Comparison of ENCODE assay signal across 8 cellular contexts in the genomic region with DNA sequence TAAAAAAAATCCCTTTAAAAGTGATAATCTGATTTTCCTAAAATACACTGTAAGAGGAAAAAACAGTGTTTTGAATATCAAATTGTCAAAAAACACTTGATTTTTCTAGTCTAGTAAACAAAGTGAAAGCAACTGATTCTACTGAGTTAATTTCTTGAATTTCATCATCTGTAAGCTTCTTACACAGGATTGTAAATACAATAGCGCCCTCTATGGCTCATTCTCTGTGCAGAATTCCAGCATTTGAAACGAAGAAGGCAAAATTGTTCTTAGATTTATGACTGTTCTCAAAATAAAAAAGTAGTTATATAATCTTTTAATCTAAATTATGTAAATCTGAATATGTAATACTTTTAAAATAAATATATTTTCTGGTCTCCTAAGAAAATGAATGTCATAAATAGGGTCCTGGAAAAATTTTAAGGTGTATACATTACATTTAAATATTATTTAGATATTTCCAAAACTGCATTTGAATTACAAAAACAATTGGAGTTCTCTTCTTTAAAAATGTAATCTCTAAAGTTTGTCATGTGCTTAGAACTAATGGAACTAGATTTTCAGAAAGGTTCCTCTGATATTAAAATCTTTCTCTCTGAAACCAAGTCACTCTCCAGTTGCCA.
DNase-seq lines count a peak whose midpoint lies in the region; ATAC-seq and TF ChIP-seq lines count a peak whose summit lies in the region.

No MANE protein-coding gene starts in this region.

- peak; percentile 37 for ATAC-seq in foreskin keratinocyte

- H3K27me3 ChIP-seq in foreskin keratinocyte = no peaks in the 10 kb centered on the region

- H3K4me1 ChIP-seq in foreskin keratinocyte = no peaks in the 10 kb centered on the region

- TF ChIP-seq CTCF in HFF-Myc (IDR thresholded peaks at IDR 0.05; ENCODE audit: low read depth, low read length, missing control alignments) (peak; percentile 63), foreskin keratinocyte (conservative IDR thresholded peaks at IDR 0.05) (peak; percentile 93)

- H3K4me3 ChIP-seq in HFF-Myc (replicated peaks; ENCODE audit: low read depth, low read length) (no peak overlapping the region), skeletal muscle cell (ENCODE audit: low read depth, low read length) (no peak overlapping the region)

- no peak overlapping the region for H3K27ac ChIP-seq in foreskin keratinocyte

- DNase-seq in ELR (ENCODE audit: low read depth) = peak; percentile 84
- DNase-seq in HFF-Myc (ENCODE audit: extremely low read depth, low read depth) = peak; percentile 41
- DNase-seq in NCI-H187 treated with DMSO at 0.1 percent for 48 hours (lab: John Stamatoyannopoulos, UW) = peak; percentile 28
- DNase-seq in SW480 (ENCODE audit: low spot score) = peak; percentile 58
- DNase-seq in foreskin keratinocyte = peak; percentile 16 to 44
- peak; percentile 25 for DNase-seq in skeletal muscle cell (ENCODE audit: low read depth)
- DNase-seq in activated T-cell treated with anti-CD3 and anti-CD28 coated beads, Interleukin-2, amount 50 U/mL, for 48 hours = no peak
- DNase-seq in stimulated activated naive CD4-positive, alpha-beta T cell treated with Interleukin-2 at 50 U/mL for 16 hours (lab: John Stamatoyannopoulos, UW) = no peak

Comparison
In these comparisons a context has a peak if more than half of its experiments do, and no peak if none do; other contexts are left out.
1. DNase-seq: peak in ELR (single experiment), HFF-Myc (single experiment), NCI-H187 treated with DMSO at 0.1 percent for 48 hours (single experiment), SW480 (single experiment), foreskin keratinocyte (2 of 2) and skeletal muscle cell (single experiment); none in activated T-cell treated with anti-CD3 and anti-CD28 coated beads, Interleukin-2, amount 50 U/mL, for 48 hours (0 of 2) and stimulated activated naive CD4-positive, alpha-beta T cell treated with Interleukin-2 at 50 U/mL for 16 hours (single experiment).